Comparison of ENCODE assay signal across 18 cellular contexts in the genomic region with DNA sequence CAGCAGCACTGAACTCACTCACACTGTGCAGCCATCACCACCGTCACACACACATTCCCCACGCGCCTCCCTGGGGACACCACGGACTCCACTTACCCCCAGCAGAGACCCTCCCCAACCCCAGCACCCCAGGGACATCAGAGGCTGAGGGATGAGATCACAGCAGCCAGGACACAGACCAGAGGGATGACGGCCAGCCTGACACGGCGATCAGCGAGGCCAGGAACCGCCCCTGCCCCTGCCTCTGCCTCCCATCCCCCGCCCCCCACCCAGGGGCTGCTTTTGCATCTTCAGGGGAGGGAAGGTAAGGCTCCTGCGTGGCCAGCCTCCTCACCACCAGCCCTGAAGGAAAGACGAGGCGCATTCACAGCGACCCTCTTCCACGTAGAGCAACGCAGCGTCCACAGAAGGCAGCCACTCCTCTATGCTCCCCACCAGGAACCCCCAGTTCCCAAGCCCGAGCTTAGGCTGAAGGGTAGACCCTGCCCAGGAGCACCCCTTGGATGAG.
DNase-seq lines count a peak whose midpoint lies in the region; ATAC-seq and TF ChIP-seq lines count a peak whose summit lies in the region.
"Had no signal": no experiment of that assay in that cellular context is flagged by ENCODE, and none has a peak within 500 bp of the region (broad histone marks: within the 10 kb centered on the region; RNA-seq: fewer than 3 reads in every experiment).

No MANE protein-coding gene starts in this region.

- no peaks in the 10 kb centered on the region; the same call in 1 of the 2 replicates for H3K4me1 ChIP-seq in H9 (ENCODE audit: insufficient read depth, low read length)
- H3K4me1 ChIP-seq in NT2/D1 (ENCODE audit: insufficient read depth, insufficient read length): peaks cover 54% of the 10 kb centered on the region
- H3K4me1 ChIP-seq in hepatocyte (ENCODE audit: insufficient read depth): peaks cover 41% of the 10 kb centered on the region
- H3K4me1 ChIP-seq: gastrocnemius medialis, left lung had no signal

- no peaks in the 10 kb centered on the region for H3K23me2 ChIP-seq in H9 (ENCODE audit: insufficient read length, low read depth, low read length, poor library complexity, severe bottlenecking)

- H3K4me1 Mint-ChIP-seq in H9 (peaks cover 54 to 60% of the 10 kb centered on the region in 2 experiments), osteocyte (ENCODE audit: unreplicated experiment) (peaks cover 57% of the 10 kb centered on the region)
- no peaks in the 10 kb centered on the region for H3K4me1 Mint-ChIP-seq in activated CD8-positive, alpha-beta T cell treated with anti-CD3 and anti-CD28 coated beads, Interleukin-2, amount 10 ng/mL, durations not matched to agents 7 days and 5 days (ENCODE audit: low read depth)

- CTCF ChIA-PET in activated CD8-positive, alpha-beta T cell treated with anti-CD3 and anti-CD28 coated beads, Interleukin-2, amount 10 ng/mL, durations not matched to agents 7 days and 5 days (lab: Charles Lee): no interaction called here

- no peak overlapping the region for H3T11ph ChIP-seq in H9 (ENCODE audit: low read length)

- H3K27ac Mint-ChIP-seq in H9: peak overlapping the region in 2 of 3 experiments; percentile 68 to 96; a peak in 3 of 7 replicates
- H3K27ac Mint-ChIP-seq in osteocyte (ENCODE audit: unreplicated experiment): peak overlapping the region; percentile 66
- H3K27ac Mint-ChIP-seq in activated CD8-positive, alpha-beta T cell treated with anti-CD3 and anti-CD28 coated beads, Interleukin-2, amount 10 ng/mL, durations not matched to agents 7 days and 5 days: no peak overlapping the region
- H3K27ac Mint-ChIP-seq: activated naive CD8-positive, alpha-beta T cell; activated T-helper 1 cell treated with anti-CD3 and anti-CD28 coated beads, Interleukin-12 subunit alpha, Interleukin-12 subunit beta, Interleukin-2, Interleukin-4 antibody, amounts not matched to agents 30 ng/mL and 10 ng/mL and 1 ng/mL, durations not matched to agents 14 hours and 24 hours and 36 hours; dendritic cell treated with granulocyte-macrophage colony-stimulating factor and Interleukin-4, amounts not matched to agents 40 ng/mL and 50 ng/mL, for 4 days; stimulated activated effector memory CD8-positive, alpha-beta T cell treated with anti-CD3 and anti-CD28 coated beads, Interleukin-12 subunit alpha, Interleukin-12 subunit beta, amount 100 ng/mL, for 72 hours had no signal

- H3K36me3 Mint-ChIP-seq in H9 (ENCODE audit: insufficient read depth in 1 of 3, low read depth in 3 of 3): peaks cover 4 to 8% (median 8%) of the 10 kb centered on the region in 3 experiments; a peak in 4 of 7 replicates
- H3K36me3 Mint-ChIP-seq in osteocyte (ENCODE audit: unreplicated experiment): peaks cover 1% of the 10 kb centered on the region
- H3K36me3 Mint-ChIP-seq in activated CD8-positive, alpha-beta T cell treated with anti-CD3 and anti-CD28 coated beads, Interleukin-2, amount 10 ng/mL, durations not matched to agents 7 days and 5 days (ENCODE audit: low read depth): no peaks in the 10 kb centered on the region
- H3K36me3 Mint-ChIP-seq: activated naive CD8-positive, alpha-beta T cell; stimulated activated effector memory CD8-positive, alpha-beta T cell treated with anti-CD3 and anti-CD28 coated beads, Interleukin-12 subunit alpha, Interleukin-12 subunit beta, amount 100 ng/mL, for 72 hours had no signal

- H3K27me3 ChIP-seq in H9 (ENCODE audit: insufficient read depth, low read length): no peaks in the 10 kb centered on the region
- H3K27me3 ChIP-seq in NT2/D1 (ENCODE audit: insufficient read depth, insufficient read length): no peaks in the 10 kb centered on the region
- no peaks in the 10 kb centered on the region for H3K27me3 ChIP-seq in hepatocyte
- H3K27me3 ChIP-seq: left lung, thyroid gland had no signal

- no peaks in the 10 kb centered on the region for H3K9me2 ChIP-seq in hepatocyte (replicated peaks; ENCODE audit: insufficient read depth)
- H3K9me2 ChIP-seq: SK-N-SH had no signal

- no peak overlapping the region for H3K4me3 ChIP-seq in NT2/D1 (ENCODE audit: insufficient read length, low read depth)
- no peak overlapping the region for H3K4me3 ChIP-seq in hepatocyte
- H3K4me3 ChIP-seq: gastrocnemius medialis, left lung, thyroid gland had no signal

- peak overlapping the region; percentile 82 for H3K14ac ChIP-seq in H9 (ENCODE audit: insufficient read depth, low read length)

- H3K4me2 ChIP-seq in H9 (ENCODE audit: insufficient read depth, insufficient read length, low read length) (no peak overlapping the region), hepatocyte (peak overlapping the region; percentile 50)
- H3K4me2 ChIP-seq: SK-N-SH had no signal

- H3K56ac ChIP-seq in H9 (ENCODE audit: insufficient read length, low read depth, low read length): no peak overlapping the region

- no peak overlapping the region for H2BK15ac ChIP-seq in H9 (ENCODE audit: low read depth, low read length)

- H2AFZ ChIP-seq in H9 (ENCODE audit: low read length): no peak overlapping the region
- H2AFZ ChIP-seq in hepatocyte: no peak overlapping the region

- no peaks in the 10 kb centered on the region; a peak in 1 of 5 replicates for H3K9me3 Mint-ChIP-seq in H9
- no peaks in the 10 kb centered on the region for H3K9me3 Mint-ChIP-seq in osteocyte (ENCODE audit: unreplicated experiment)
- no peaks in the 10 kb centered on the region for H3K9me3 Mint-ChIP-seq in activated CD8-positive, alpha-beta T cell treated with anti-CD3 and anti-CD28 coated beads, Interleukin-2, amount 10 ng/mL, durations not matched to agents 7 days and 5 days (ENCODE audit: insufficient read depth)
- H3K9me3 Mint-ChIP-seq: activated T-helper 1 cell treated with anti-CD3 and anti-CD28 coated beads, Interleukin-12 subunit alpha, Interleukin-12 subunit beta, Interleukin-2, Interleukin-4 antibody, amounts not matched to agents 30 ng/mL and 10 ng/mL and 1 ng/mL, durations not matched to agents 14 hours and 24 hours and 36 hours; dendritic cell treated with granulocyte-macrophage colony-stimulating factor and Interleukin-4, amounts not matched to agents 40 ng/mL and 50 ng/mL, for 4 days; stimulated activated effector memory CD8-positive, alpha-beta T cell treated with anti-CD3 and anti-CD28 coated beads, Interleukin-12 subunit alpha, Interleukin-12 subunit beta, amount 100 ng/mL, for 72 hours had no signal

- no peak overlapping the region for H4K91ac ChIP-seq in H9 (ENCODE audit: insufficient read length, low read depth, low read length)

- H3K27me3 Mint-ChIP-seq in H9 (ENCODE audit: low read depth): no peaks in the 10 kb centered on the region; the same call in none of the 2 replicates
- H3K27me3 Mint-ChIP-seq in osteocyte (ENCODE audit: unreplicated experiment): no peaks in the 10 kb centered on the region
- H3K27me3 Mint-ChIP-seq in activated CD8-positive, alpha-beta T cell treated with anti-CD3 and anti-CD28 coated beads, Interleukin-2, amount 10 ng/mL, durations not matched to agents 7 days and 5 days (ENCODE audit: low read depth): no peaks in the 10 kb centered on the region
- H3K27me3 Mint-ChIP-seq: activated naive CD8-positive, alpha-beta T cell; dendritic cell treated with granulocyte-macrophage colony-stimulating factor and Interleukin-4, amounts not matched to agents 40 ng/mL and 50 ng/mL, for 4 days had no signal

- H3K79me2 ChIP-seq in H9 (ENCODE audit: insufficient read depth, low read length) (peaks cover 2% of the 10 kb centered on the region; the same call in 1 of the 2 replicates), hepatocyte (peaks cover 80% of the 10 kb centered on the region)

- H3K27ac ChIP-seq in H9 (ENCODE audit: insufficient read length, low read depth, low read length): no peak overlapping the region
- H3K27ac ChIP-seq in hepatocyte: peak overlapping the region; percentile 95
- H3K27ac ChIP-seq: left lung, thyroid gland had no signal

- no peak overlapping the region for H3K23ac ChIP-seq in H9 (ENCODE audit: insufficient read length, low read depth, low read length)

- no peak overlapping the region for H4K8ac ChIP-seq in H9 (replicated peaks; ENCODE audit: insufficient read length, low read depth, low read length)

- POLR2A ChIA-PET in activated CD8-positive, alpha-beta T cell treated with anti-CD3 and anti-CD28 coated beads, Interleukin-2, amount 10 ng/mL, durations not matched to agents 7 days and 5 days (lab: Charles Lee): no interaction called here

- DNase-seq in H9: no peak
- no peak for DNase-seq in NT2/D1 (ENCODE audit: low read depth, low spot score)
- DNase-seq in hepatocyte (ENCODE audit: low spot score): no peak
- DNase-seq in osteocyte (ENCODE audit: extremely low spot score, unreplicated experiment): no peak
- no peak for DNase-seq in activated CD8-positive, alpha-beta T cell treated with anti-CD3 and anti-CD28 coated beads, Interleukin-2, amount 10 ng/mL, durations not matched to agents 7 days and 5 days
- no peak for DNase-seq in SW 1271 (lab: John Stamatoyannopoulos, UW)
- DNase-seq: gastrocnemius medialis, NCI-H1436 treated with DMSO at 0.1 percent for 48 hours, right cardiac atrium, T-helper 9 cell, thyroid gland had no signal

- H4K20me1 ChIP-seq in H9 (ENCODE audit: control insufficient read depth, insufficient read depth, insufficient read length): no peaks in the 10 kb centered on the region
- H4K20me1 ChIP-seq in hepatocyte (ENCODE audit: insufficient read depth, poor library complexity, severe bottlenecking): no peaks in the 10 kb centered on the region

- no peak overlapping the region for H3K4ac ChIP-seq in H9 (ENCODE audit: low read depth, low read length)

- H3K79me1 ChIP-seq in H9 (ENCODE audit: insufficient read depth, low read depth, low read length, poor library complexity, severe bottlenecking): no peaks in the 10 kb centered on the region

- H3K36me3 ChIP-seq in NT2/D1 (ENCODE audit: insufficient read depth, insufficient read length, low read length) (peaks cover 16% of the 10 kb centered on the region), hepatocyte (replicated peaks; ENCODE audit: insufficient read depth, low read depth) (no peaks in the 10 kb centered on the region)
- H3K36me3 ChIP-seq: gastrocnemius medialis, left lung, thyroid gland had no signal

- ATAC-seq in HG02970 (IDR thresholded peaks at IDR 0.05; ENCODE audit: low FRiP score, unreplicated experiment): no peak
- ATAC-seq in activated CD8-positive, alpha-beta T cell treated with anti-CD3 and anti-CD28 coated beads, Interleukin-2, amount 10 ng/mL, durations not matched to agents 7 days and 5 days: no peak
- ATAC-seq: gastrocnemius medialis; left lung; right cardiac atrium; stimulated activated effector memory CD8-positive, alpha-beta T cell treated with anti-CD3 and anti-CD28 coated beads, Interleukin-12 subunit alpha, Interleukin-12 subunit beta, amount 100 ng/mL, for 72 hours had no signal

- no peak for TF ChIP-seq CTCF in H9 (conservative IDR thresholded peaks at IDR 0.05)
- TF ChIP-seq CTCF in hepatocyte (IDR thresholded peaks at IDR 0.05; ENCODE audit: poor library complexity): no peak
- no peak for TF ChIP-seq CTCF in osteocyte (IDR thresholded peaks at IDR 0.05)

- no peak overlapping the region for H3K9ac ChIP-seq in H9 (ENCODE audit: extremely low read depth, insufficient read length, low read length)
- peak overlapping the region; percentile 61 for H3K9ac ChIP-seq in NT2/D1 (ENCODE audit: insufficient read length, low read depth)
- H3K9ac ChIP-seq: SK-N-SH had no signal

- no CpG with 5 or more reads among the region's 18 CpGs for WGBS in H9 (ENCODE audit: extremely low coverage, insufficient read length, low lambda C conversion rate)
- WGBS in hepatocyte (ENCODE audit: low lambda C conversion rate, missing lambda C conversion rate): 73% methylated on average over 15 of the region's 18 CpGs

- H2BK120ac ChIP-seq in H9 (ENCODE audit: low read depth, low read length, poor library complexity, severe bottlenecking): no peak overlapping the region

- no peak overlapping the region for H2AK5ac ChIP-seq in H9 (ENCODE audit: insufficient read length, low read length)

- no peak overlapping the region for H3K4me3 Mint-ChIP-seq in H9
- H3K4me3 Mint-ChIP-seq in osteocyte (ENCODE audit: unreplicated experiment): no peak overlapping the region
- no peak overlapping the region for H3K4me3 Mint-ChIP-seq in activated CD8-positive, alpha-beta T cell treated with anti-CD3 and anti-CD28 coated beads, Interleukin-2, amount 10 ng/mL, durations not matched to agents 7 days and 5 days
- H3K4me3 Mint-ChIP-seq: activated naive CD8-positive, alpha-beta T cell; activated T-helper 1 cell treated with anti-CD3 and anti-CD28 coated beads, Interleukin-12 subunit alpha, Interleukin-12 subunit beta, Interleukin-2, Interleukin-4 antibody, amounts not matched to agents 30 ng/mL and 10 ng/mL and 1 ng/mL, durations not matched to agents 14 hours and 24 hours and 36 hours; dendritic cell treated with granulocyte-macrophage colony-stimulating factor and Interleukin-4, amounts not matched to agents 40 ng/mL and 50 ng/mL, for 4 days; stimulated activated effector memory CD8-positive, alpha-beta T cell treated with anti-CD3 and anti-CD28 coated beads, Interleukin-12 subunit alpha, Interleukin-12 subunit beta, amount 100 ng/mL, for 72 hours had no signal

- no peak overlapping the region for H2BK12ac ChIP-seq in H9 (ENCODE audit: insufficient read length, low read depth, low read length)

- H2BK5ac ChIP-seq in H9 (ENCODE audit: insufficient read length, low read length): no peak overlapping the region

- peak overlapping the region; percentile 73 for H3K18ac ChIP-seq in H9 (ENCODE audit: insufficient read length, low read depth, low read length)

- no peak overlapping the region for H4K5ac ChIP-seq in H9 (ENCODE audit: insufficient read length, low read depth, low read length)

- no peak overlapping the region for H2BK20ac ChIP-seq in H9 (ENCODE audit: low read depth, low read length, poor library complexity, severe bottlenecking)

- H3K9me3 ChIP-seq in H9 (ENCODE audit: control insufficient read depth, low read depth, low read length) (no peaks in the 10 kb centered on the region), NT2/D1 (ENCODE audit: insufficient read depth, low read length) (no peaks in the 10 kb centered on the region), hepatocyte (ENCODE audit: low read depth) (no peaks in the 10 kb centered on the region)
- H3K9me3 ChIP-seq: gastrocnemius medialis, left lung, SK-N-SH, thyroid gland had no signal
